Comparison of ENCODE assay signal across 10 cellular contexts in the genomic region with DNA sequence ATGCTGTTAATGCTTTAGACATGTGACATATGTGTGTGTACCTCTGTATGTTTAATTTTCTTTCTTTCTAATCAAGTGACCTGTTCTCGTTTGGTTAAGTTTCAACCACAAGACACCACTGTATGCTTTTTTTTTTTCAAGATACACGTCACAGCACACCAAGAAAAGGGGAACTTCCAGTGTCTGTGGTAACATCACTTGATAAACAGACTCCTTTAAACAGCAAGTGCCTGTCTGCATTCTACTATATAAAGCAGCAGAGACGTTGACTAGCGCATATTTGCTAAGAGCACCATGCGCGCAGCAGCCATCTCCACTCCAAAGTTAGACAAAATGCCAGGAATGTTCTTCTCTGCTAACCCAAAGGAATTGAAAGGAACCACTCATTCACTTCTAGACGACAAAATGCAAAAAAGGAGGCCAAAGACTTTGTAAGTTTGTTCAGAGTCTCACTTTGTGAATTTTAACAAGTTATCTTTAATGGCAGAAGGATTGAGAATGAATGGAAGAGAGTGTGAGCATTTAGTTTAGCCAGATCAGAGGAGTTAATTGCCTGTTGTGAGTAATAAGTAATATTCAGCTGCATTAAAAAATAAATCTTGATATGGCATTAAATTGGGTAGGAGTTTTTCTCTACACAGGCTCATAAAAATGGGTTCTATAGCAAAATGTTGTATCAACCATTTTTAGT. TPM values are rescaled to one million over a fixed set of nuclear protein-coding genes. Genes with fewer than 3 reads are reported as not detected.
DNase-seq lines count a peak whose midpoint lies in the region; ATAC-seq and TF ChIP-seq lines count a peak whose summit lies in the region.
"Had no signal": no experiment of that assay in that cellular context is flagged by ENCODE, and none has a peak within 500 bp of the region (broad histone marks: within the 10 kb centered on the region; RNA-seq: fewer than 3 reads in every experiment).

A gene with protein sequence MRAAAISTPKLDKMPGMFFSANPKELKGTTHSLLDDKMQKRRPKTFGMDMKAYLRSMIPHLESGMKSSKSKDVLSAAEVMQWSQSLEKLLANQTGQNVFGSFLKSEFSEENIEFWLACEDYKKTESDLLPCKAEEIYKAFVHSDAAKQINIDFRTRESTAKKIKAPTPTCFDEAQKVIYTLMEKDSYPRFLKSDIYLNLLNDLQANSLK (plus strand): TSS at position 275 of the 691 bp plus-strand sequence. CDS start 20 bp downstream, at position 295.

- TF ChIP-seq EP300 in transverse colon (IDR thresholded peaks at IDR 0.05; ENCODE audit: low read depth): no peak

- H3K9ac ChIP-seq in mucosa of rectum (ENCODE audit: low read depth in 1 of 2, low read length in 2 of 2): peak within 1 kb of the TSS in 1 of 2 donors; percentile 47

- DNase-seq in SIG-M5 treated with dmso at 0.1 percent for 504 hours (lab: John Stamatoyannopoulos, UW; ENCODE audit: unreplicated experiment) (peak; percentile 88), transverse colon (peak; percentile 76), COR-L47 (lab: John Stamatoyannopoulos, UW) (no peak), DMS153 (lab: John Stamatoyannopoulos, UW) (no peak)
- peak; percentile 32 for DNase-seq in activated naive CD4-positive, alpha-beta T cell treated with anti-CD3 and anti-CD28 coated beads, Interleukin-2, amount 50 U/mL, for 16 hours

- H3K9me3 ChIP-seq in mucosa of rectum (ENCODE audit: control insufficient read depth in 2 of 2, low read length in 2 of 2) (no peaks in the 10 kb centered on the region), transverse colon (no peaks in the 10 kb centered on the region)

- H3K27ac ChIP-seq in mucosa of rectum (ENCODE audit: low read depth in 2 of 2, low read length in 2 of 2) (peak within 1 kb of the TSS; percentile 45 to 74), transverse colon (peak within 1 kb of the TSS; percentile 61 to 72 (median 65))

- TF ChIP-seq POLR2A in transverse colon (IDR thresholded peaks at IDR 0.05): peak; percentile 95

- no peak for TF ChIP-seq CTCF in transverse colon (IDR thresholded peaks at IDR 0.05)

- ATAC-seq in GM18519 (IDR thresholded peaks at IDR 0.05; ENCODE audit: low FRiP score, unreplicated experiment) (peak; percentile 87), HG02870 (IDR thresholded peaks at IDR 0.05; ENCODE audit: unreplicated experiment) (peak; percentile 94)

- H3K36me3 ChIP-seq in mucosa of rectum (ENCODE audit: control insufficient read depth in 2 of 2, insufficient read depth in 2 of 2, low read length in 2 of 2): no peaks in the 10 kb centered on the region
- H3K36me3 ChIP-seq in transverse colon: no peaks in the 10 kb centered on the region

- in situ Hi-C loops in transverse colon (cut with MboI; ENCODE audit: low pct_ligation_motif_present in 1 of 4, low pct_unique_long_range_greater_than_20kb in 1 of 4, low sequenced_read_pairs in 3 of 4): loop anchor here in 1 of 4 donors (25.0 kb wide), 1 partner anchor 237 kb away; a partner anchor contains a TSS

- H3K4me3 ChIP-seq in mucosa of rectum (ENCODE audit: low read length in 2 of 2) (peak within 1 kb of the TSS; percentile 60), transverse colon (peak within 1 kb of the TSS; percentile 2 to 29 (median 11))

- H3K27me3 ChIP-seq in mucosa of rectum (ENCODE audit: control insufficient read depth in 2 of 2, insufficient read depth in 2 of 2, low read length in 2 of 2) (no peaks in the 10 kb centered on the region), transverse colon (no peaks in the 10 kb centered on the region)

- intact Hi-C loops in transverse colon (cut with DNase I; ENCODE audit: low total_unique reads): no loop called here

- 53 to 58% methylated on average over 7 of the region's 7 CpGs for WGBS in transverse colon (ENCODE audit: low coverage in 1 of 2), 2 donors

- H3K4me1 ChIP-seq in mucosa of rectum (ENCODE audit: control insufficient read depth in 2 of 2, insufficient read depth in 2 of 2, low read length in 2 of 2): peaks cover 0 to 6% of the 10 kb centered on the region in 2 donors
- peaks cover 0 to 26% (median 4%) of the 10 kb centered on the region in 4 donors for H3K4me1 ChIP-seq in transverse colon

RNA-seq across cellular contexts. Expression of the gene that starts here (rescaled TPM):
- 100 to 1,000 TPM in 1 of 4 donors, 10 to 100 TPM in 3; 38.5 to 160 (median 49.8) TPM for total RNA-seq in transverse colon
- total RNA-seq: kidney epithelial cell, M059J had no signal

Comparison
In these comparisons a context has a peak if more than half of its experiments do, and no peak if none do; other contexts are left out.
1. DNase-seq: peak in SIG-M5 treated with dmso at 0.1 percent for 504 hours (single experiment), activated naive CD4-positive, alpha-beta T cell treated with anti-CD3 and anti-CD28 coated beads, Interleukin-2, amount 50 U/mL, for 16 hours (single experiment) and transverse colon (single experiment); none in COR-L47 (single experiment) and DMS153 (single experiment).